21 cellular contexts compared by ENCODE assay signal in the genomic region with DNA sequence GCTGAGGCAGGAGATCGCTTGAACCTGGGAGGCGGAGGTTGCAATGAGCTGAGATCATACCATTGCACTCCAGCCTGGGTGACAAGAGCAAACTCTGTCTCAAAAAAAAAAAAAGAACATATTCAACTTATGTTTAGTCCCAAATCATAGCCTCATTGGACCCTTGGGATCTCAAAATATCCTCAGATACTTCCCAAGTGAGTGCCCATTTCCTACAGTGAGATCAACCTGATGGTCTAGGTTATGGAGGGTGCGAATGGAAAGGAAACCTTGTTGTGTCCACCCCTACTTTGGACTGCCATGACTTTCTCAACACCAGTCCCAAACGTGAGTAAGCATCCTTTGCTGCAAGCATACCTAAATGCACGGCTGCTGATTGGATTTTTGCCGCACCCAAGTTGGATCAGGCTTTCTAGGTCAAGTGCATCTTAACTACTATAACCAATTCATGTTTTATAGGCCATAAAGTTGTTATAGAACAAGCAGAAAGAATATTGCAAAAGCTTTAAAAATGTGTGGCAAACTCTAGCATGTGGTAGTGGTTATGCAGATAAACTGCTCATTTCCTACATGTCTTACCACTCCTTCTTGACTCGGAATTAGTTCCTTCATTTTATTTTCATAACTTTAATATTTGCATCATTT.
DNase-seq lines count a peak whose midpoint lies in the region; ATAC-seq, FAIRE-seq and TF ChIP-seq lines count a peak whose summit lies in the region.
"Had no signal": no experiment of that assay in that cellular context is flagged by ENCODE, and none has a peak within 500 bp of the region (broad histone marks: within the 10 kb centered on the region; RNA-seq: fewer than 3 reads in every experiment).

No MANE protein-coding gene starts in this region.

- DNase-seq in DMS79 (lab: John Stamatoyannopoulos, UW): peak; percentile 79
- peak; percentile 73 for DNase-seq in colonic mucosa
- DNase-seq in pancreas: no peak
- DNase-seq in glutamatergic neuron: no peak
- no peak for DNase-seq in RCC 7860 (ENCODE audit: low spot score)
- DNase-seq: C1 segment of cervical spinal cord; CD8-positive, alpha-beta T cell; GF-D8; NCI-H1694; NCI-H2107; NCI-H345; NCI-H524; NCI-H774; NK-92 treated with Interleukin-12 subunit alpha and Interleukin-12 subunit beta, amount 100 ng/mL, for 24 hours; Peyer's patch; SJCRH30; T-helper 1 cell had no signal

- no peak overlapping the region for H3K4me3 Mint-ChIP-seq in glutamatergic neuron (ENCODE audit: unreplicated experiment)
- H3K4me3 Mint-ChIP-seq: CD8-positive, alpha-beta T cell had no signal

- ATAC-seq in pancreas (no peak), HG03159 (IDR thresholded peaks at IDR 0.05; ENCODE audit: unreplicated experiment) (no peak)
- ATAC-seq: CD8-positive, alpha-beta T cell; HCT116 had no signal

- intact Hi-C loops in colonic mucosa (cut with DNase I) (no loop called here), pancreas (cut with DNase I) (no loop called here)

- H3K36me3 ChIP-seq in HEK293 (ENCODE audit: control insufficient read depth in 2 of 2, insufficient read depth in 1 of 2, low read length in 2 of 2): peaks cover 0 to 11% of the 10 kb centered on the region in 2 experiments; a peak in 2 of 3 replicates
- no peaks in the 10 kb centered on the region for H3K36me3 ChIP-seq in colonic mucosa
- H3K36me3 ChIP-seq in pancreas: no peaks in the 10 kb centered on the region
- H3K36me3 ChIP-seq: SJCRH30 had no signal

- no peaks in the 10 kb centered on the region for H3K36me3 Mint-ChIP-seq in glutamatergic neuron (ENCODE audit: unreplicated experiment)
- H3K36me3 Mint-ChIP-seq: CD8-positive, alpha-beta T cell had no signal

- H3K9ac ChIP-seq in colonic mucosa (ENCODE audit: low read depth in 2 of 2, low read length in 2 of 2): no peak overlapping the region

- POLR2A ChIA-PET in HEK293 (lab: Yijun Ruan, JAX): interaction anchor here (0.6 kb wide), 1 partner anchor 10 kb away, joined by 3 read pairs; no protein-coding TSS in a partner anchor

- no peaks in the 10 kb centered on the region for H3K9me3 Mint-ChIP-seq in glutamatergic neuron (ENCODE audit: unreplicated experiment)
- H3K9me3 Mint-ChIP-seq: CD8-positive, alpha-beta T cell had no signal

- CTCF ChIA-PET in HEK293 (lab: Yijun Ruan, JAX): no interaction called here

- FAIRE-seq in pancreas (lab: Jason Lieb, UNC): peak; percentile 64
- FAIRE-seq in RCC 7860 (lab: Jason Lieb, UNC): no peak
- FAIRE-seq: H1 had no signal

- TF ChIP-seq CTCF in HEK293 (tag by site-specific recombination; IDR thresholded peaks at IDR 0.05) (no peak), colonic mucosa (IDR thresholded peaks at IDR 0.05) (no peak), pancreas (IDR thresholded peaks at IDR 0.05) (no peak), glutamatergic neuron (IDR thresholded peaks at IDR 0.05; ENCODE audit: partially characterized antibody, unreplicated experiment) (no peak)

- H3K9me3 ChIP-seq in HEK293 (ENCODE audit: control insufficient read depth, insufficient read depth, low read depth, low read length) (no peaks in the 10 kb centered on the region), colonic mucosa (no peaks in the 10 kb centered on the region), pancreas (no peaks in the 10 kb centered on the region)
- H3K9me3 ChIP-seq: Peyer's patch, SJCRH30 had no signal

- H3K4me1 ChIP-seq in HEK293 (ENCODE audit: control insufficient read depth, insufficient read depth, low read length) (peaks cover 9% of the 10 kb centered on the region), colonic mucosa (no peaks in the 10 kb centered on the region), pancreas (no peaks in the 10 kb centered on the region)
- H3K4me1 ChIP-seq: Peyer's patch, SJCRH30 had no signal

- WGBS in pancreas, 2 donors: 83 to 87% methylated on average over 7 of the region's 7 CpGs

- H3K4me3 ChIP-seq in HEK293 (ENCODE audit: low read depth, low read length): no peak overlapping the region
- no peak overlapping the region for H3K4me3 ChIP-seq in colonic mucosa
- no peak overlapping the region for H3K4me3 ChIP-seq in pancreas
- H3K4me3 ChIP-seq: Peyer's patch, SJCRH30 had no signal

- H3K27ac Mint-ChIP-seq in glutamatergic neuron (ENCODE audit: unreplicated experiment): no peak overlapping the region
- H3K27ac Mint-ChIP-seq: CD8-positive, alpha-beta T cell had no signal

- no peaks in the 10 kb centered on the region for H3K4me1 Mint-ChIP-seq in glutamatergic neuron (ENCODE audit: low read depth, unreplicated experiment)

- H3K27me3 Mint-ChIP-seq in glutamatergic neuron (ENCODE audit: unreplicated experiment): no peaks in the 10 kb centered on the region

- no peak overlapping the region for H3K27ac ChIP-seq in HEK293 (ENCODE audit: extremely low read depth, low read depth, low read length)
- H3K27ac ChIP-seq in colonic mucosa: no peak overlapping the region
- no peak overlapping the region for H3K27ac ChIP-seq in pancreas
- H3K27ac ChIP-seq: Peyer's patch, SJCRH30 had no signal

- no peaks in the 10 kb centered on the region for H3K27me3 ChIP-seq in colonic mucosa
- no peaks in the 10 kb centered on the region for H3K27me3 ChIP-seq in pancreas
- H3K27me3 ChIP-seq: Peyer's patch, SJCRH30 had no signal

TF ChIP-seq in HEK293, 187 proteins besides CTCF, POLR2A, EP300 and RAD21:
- peak; percentile 75 for TF ChIP-seq OSR2 (tag by site-specific recombination; IDR thresholded peaks at IDR 0.05)
- TF ChIP-seq ZBTB44 (tag by site-specific recombination; IDR thresholded peaks at IDR 0.05): peak; percentile 89
- TF ChIP-seq PRDM10 (tag by site-specific recombination; IDR thresholded peaks at IDR 0.05): peak; percentile 82
- peak; percentile 65 for TF ChIP-seq FEZF1 (tag by site-specific recombination; IDR thresholded peaks at IDR 0.05)
- TF ChIP-seq, protein P1, sequence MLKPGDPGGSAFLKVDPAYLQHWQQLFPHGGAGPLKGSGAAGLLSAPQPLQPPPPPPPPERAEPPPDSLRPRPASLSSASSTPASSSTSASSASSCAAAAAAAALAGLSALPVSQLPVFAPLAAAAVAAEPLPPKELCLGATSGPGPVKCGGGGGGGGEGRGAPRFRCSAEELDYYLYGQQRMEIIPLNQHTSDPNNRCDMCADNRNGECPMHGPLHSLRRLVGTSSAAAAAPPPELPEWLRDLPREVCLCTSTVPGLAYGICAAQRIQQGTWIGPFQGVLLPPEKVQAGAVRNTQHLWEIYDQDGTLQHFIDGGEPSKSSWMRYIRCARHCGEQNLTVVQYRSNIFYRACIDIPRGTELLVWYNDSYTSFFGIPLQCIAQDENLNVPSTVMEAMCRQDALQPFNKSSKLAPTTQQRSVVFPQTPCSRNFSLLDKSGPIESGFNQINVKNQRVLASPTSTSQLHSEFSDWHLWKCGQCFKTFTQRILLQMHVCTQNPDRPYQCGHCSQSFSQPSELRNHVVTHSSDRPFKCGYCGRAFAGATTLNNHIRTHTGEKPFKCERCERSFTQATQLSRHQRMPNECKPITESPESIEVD (tag by site-specific recombination; IDR thresholded peaks at IDR 0.05): peak; percentile 84
- no peak for TF ChIP-seq ZNF426 (tag by site-specific recombination; IDR thresholded peaks at IDR 0.05)
TF ChIP-seq in HEK293: peak in this region for 5.

Comparison
In these comparisons a context has a peak if more than half of its experiments do, and no peak if none do; other contexts are left out.
1. DNase-seq: peak in DMS79 (single experiment) and colonic mucosa (single experiment); none in pancreas (0 of 6), glutamatergic neuron (single experiment) and RCC 7860 (single experiment).